Comparison of ENCODE assay signal across 1 cellular context in the genomic region with DNA sequence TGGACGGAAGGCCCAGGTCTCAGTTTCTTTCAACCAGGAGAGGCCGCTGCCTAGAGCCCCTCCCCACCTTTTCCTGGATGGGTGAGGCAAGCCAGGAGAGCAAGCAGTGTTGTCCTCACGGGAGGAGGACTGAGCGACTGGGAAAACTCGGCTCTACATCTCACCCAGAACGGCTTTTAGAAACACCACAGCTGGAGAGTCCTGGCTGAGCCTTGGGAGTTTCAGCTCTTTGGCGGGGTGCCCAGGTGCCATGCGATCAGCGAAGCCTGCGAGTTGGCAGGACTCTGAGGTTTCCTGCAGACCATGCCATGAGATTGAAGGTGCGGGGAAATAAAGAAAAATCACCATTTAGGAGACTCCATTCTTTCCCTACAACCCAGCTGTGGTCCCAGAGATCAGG.
TF ChIP-seq lines count a peak whose summit lies in the region.

No MANE protein-coding gene starts in this region.

TF ChIP-seq in GM12878, 131 proteins besides CTCF, POLR2A, EP300 and RAD21:
- TF ChIP-seq E2F8 (IDR thresholded peaks at IDR 0.05; ENCODE audit: low read depth, partially characterized antibody) (no peak), ZNF207 (IDR thresholded peaks at IDR 0.05; ENCODE audit: borderline replicate concordance) (no peak), MYB (IDR thresholded peaks at IDR 0.05; ENCODE audit: borderline replicate concordance, low read depth, low read length) (no peak), ZNF687 (IDR thresholded peaks at IDR 0.05) (no peak), STAT1 (conservative IDR thresholded peaks at IDR 0.05) (no peak), CEBPB (IDR thresholded peaks at IDR 0.05; ENCODE audit: borderline replicate concordance in 1 of 2, low read depth in 2 of 2, low read length in 2 of 2) (no peak), ZSCAN29 (IDR thresholded peaks at IDR 0.05) (no peak)
- TF ChIP-seq, protein P1, sequence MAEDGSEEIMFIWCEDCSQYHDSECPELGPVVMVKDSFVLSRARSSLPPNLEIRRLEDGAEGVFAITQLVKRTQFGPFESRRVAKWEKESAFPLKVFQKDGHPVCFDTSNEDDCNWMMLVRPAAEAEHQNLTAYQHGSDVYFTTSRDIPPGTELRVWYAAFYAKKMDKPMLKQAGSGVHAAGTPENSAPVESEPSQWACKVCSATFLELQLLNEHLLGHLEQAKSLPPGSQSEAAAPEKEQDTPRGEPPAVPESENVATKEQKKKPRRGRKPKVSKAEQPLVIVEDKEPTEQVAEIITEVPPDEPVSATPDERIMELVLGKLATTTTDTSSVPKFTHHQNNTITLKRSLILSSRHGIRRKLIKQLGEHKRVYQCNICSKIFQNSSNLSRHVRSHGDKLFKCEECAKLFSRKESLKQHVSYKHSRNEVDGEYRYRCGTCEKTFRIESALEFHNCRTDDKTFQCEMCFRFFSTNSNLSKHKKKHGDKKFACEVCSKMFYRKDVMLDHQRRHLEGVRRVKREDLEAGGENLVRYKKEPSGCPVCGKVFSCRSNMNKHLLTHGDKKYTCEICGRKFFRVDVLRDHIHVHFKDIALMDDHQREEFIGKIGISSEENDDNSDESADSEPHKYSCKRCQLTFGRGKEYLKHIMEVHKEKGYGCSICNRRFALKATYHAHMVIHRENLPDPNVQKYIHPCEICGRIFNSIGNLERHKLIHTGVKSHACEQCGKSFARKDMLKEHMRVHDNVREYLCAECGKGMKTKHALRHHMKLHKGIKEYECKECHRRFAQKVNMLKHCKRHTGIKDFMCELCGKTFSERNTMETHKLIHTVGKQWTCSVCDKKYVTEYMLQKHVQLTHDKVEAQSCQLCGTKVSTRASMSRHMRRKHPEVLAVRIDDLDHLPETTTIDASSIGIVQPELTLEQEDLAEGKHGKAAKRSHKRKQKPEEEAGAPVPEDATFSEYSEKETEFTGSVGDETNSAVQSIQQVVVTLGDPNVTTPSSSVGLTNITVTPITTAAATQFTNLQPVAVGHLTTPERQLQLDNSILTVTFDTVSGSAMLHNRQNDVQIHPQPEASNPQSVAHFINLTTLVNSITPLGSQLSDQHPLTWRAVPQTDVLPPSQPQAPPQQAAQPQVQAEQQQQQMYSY (CRISPR knock-in tag; IDR thresholded peaks at IDR 0.05), result no peak
TF ChIP-seq in GM12878: peak in this region for 0.
